8 cellular contexts compared by ENCODE assay signal in the genomic region with DNA sequence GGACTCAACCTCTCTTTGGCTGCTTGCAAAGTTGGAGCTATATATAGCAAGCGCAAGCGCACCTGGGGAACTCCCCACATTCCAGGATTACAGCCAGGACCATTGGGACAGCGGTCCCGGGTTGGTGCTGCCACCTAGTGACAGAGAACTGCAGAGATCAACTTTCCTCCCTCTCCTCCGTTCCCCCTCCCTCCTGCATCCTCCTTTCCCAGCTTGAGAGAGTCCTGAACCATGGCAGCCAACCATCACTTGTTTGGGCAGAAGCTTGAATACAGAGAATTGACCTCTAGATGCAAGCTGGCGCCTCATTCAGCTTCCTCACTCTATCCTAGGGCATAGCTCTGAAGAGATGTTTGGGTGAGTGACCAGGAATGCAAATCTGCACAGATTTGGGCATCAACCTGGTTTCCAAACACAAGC. TPM values are rescaled to one million over a fixed set of nuclear protein-coding genes. Genes with fewer than 3 reads are reported as not detected.
A peak's percentile ranks its signal among the peaks of the same experiment; 100 is the strongest.
DNase-seq lines count a peak whose midpoint lies in the region; ATAC-seq and TF ChIP-seq lines count a peak whose summit lies in the region.

No MANE protein-coding gene starts in this region.

- H3K4me3 Mint-ChIP-seq in activated naive CD4-positive, alpha-beta T cell treated with anti-CD3 and anti-CD28 coated beads, Interleukin-2, amount 10 ng/mL, durations not matched to agents 7 days and 5 days = no peak overlapping the region
- H3K4me3 Mint-ChIP-seq in osteocyte (ENCODE audit: unreplicated experiment) = no peak overlapping the region

- H3K36me3 Mint-ChIP-seq in activated naive CD4-positive, alpha-beta T cell treated with anti-CD3 and anti-CD28 coated beads, Interleukin-2, amount 10 ng/mL, durations not matched to agents 7 days and 5 days = peaks cover 3% of the 10 kb centered on the region
- no peaks in the 10 kb centered on the region for H3K36me3 Mint-ChIP-seq in osteocyte (ENCODE audit: unreplicated experiment)

- CTCF ChIA-PET in activated naive CD4-positive, alpha-beta T cell treated with anti-CD3 and anti-CD28 coated beads, Interleukin-2, amount 10 ng/mL, durations not matched to agents 7 days and 5 days (lab: Charles Lee) = interaction anchor here (0.6 to 6.5 kb wide), 27 partner anchors 9 to 257 kb away, joined by 3 to 161 read pairs (median 5); a partner anchor contains a TSS

- H3K27me3 Mint-ChIP-seq in activated naive CD4-positive, alpha-beta T cell treated with anti-CD3 and anti-CD28 coated beads, Interleukin-2, amount 10 ng/mL, durations not matched to agents 7 days and 5 days = no peaks in the 10 kb centered on the region
- peaks cover 50% of the 10 kb centered on the region for H3K27me3 Mint-ChIP-seq in osteocyte (ENCODE audit: unreplicated experiment)

- no peak for ATAC-seq in GM18858 (IDR thresholded peaks at IDR 0.05; ENCODE audit: unreplicated experiment)

- H3K4me1 Mint-ChIP-seq in activated naive CD4-positive, alpha-beta T cell treated with anti-CD3 and anti-CD28 coated beads, Interleukin-2, amount 10 ng/mL, durations not matched to agents 7 days and 5 days = peaks cover 52% of the 10 kb centered on the region
- no peaks in the 10 kb centered on the region for H3K4me1 Mint-ChIP-seq in osteocyte (ENCODE audit: unreplicated experiment)

- H3K27ac Mint-ChIP-seq in activated naive CD4-positive, alpha-beta T cell treated with anti-CD3 and anti-CD28 coated beads, Interleukin-2, amount 10 ng/mL, durations not matched to agents 7 days and 5 days = no peak overlapping the region
- no peak overlapping the region for H3K27ac Mint-ChIP-seq in osteocyte (ENCODE audit: unreplicated experiment)

- DNase-seq in NCI-H1436 (lab: John Stamatoyannopoulos, UW) = peak; percentile 28
- DNase-seq in NCI-H1436 treated with DMSO at 0.1 percent for 48 hours (lab: John Stamatoyannopoulos, UW) = no peak
- DNase-seq in HuH-7 (ENCODE audit: low spot score) = peak; percentile 87
- peak; percentile 53 for DNase-seq in OCI-M1 (lab: John Stamatoyannopoulos, UW)
- peak; percentile 56 for DNase-seq in activated naive CD4-positive, alpha-beta T cell treated with anti-CD3 and anti-CD28 coated beads, Interleukin-2, amount 10 ng/mL, durations not matched to agents 7 days and 5 days
- peak; percentile 25 for DNase-seq in globus pallidus (ENCODE audit: low spot score)
- DNase-seq in osteocyte (ENCODE audit: extremely low spot score, unreplicated experiment) = no peak

- peak; percentile 88 for TF ChIP-seq CTCF in osteocyte (IDR thresholded peaks at IDR 0.05)

- H3K9me3 Mint-ChIP-seq in activated naive CD4-positive, alpha-beta T cell treated with anti-CD3 and anti-CD28 coated beads, Interleukin-2, amount 10 ng/mL, durations not matched to agents 7 days and 5 days = peaks cover 2% of the 10 kb centered on the region
- H3K9me3 Mint-ChIP-seq in osteocyte (ENCODE audit: unreplicated experiment) = no peaks in the 10 kb centered on the region

RNA-seq across cellular contexts. Expression of a gene that starts 17.4 kb away (rescaled TPM):
- total RNA-seq in osteocyte = 0.94 and 1.2 TPM in 2 replicates

RNA-seq across cellular contexts. Expression of a gene that starts 38.8 kb away (rescaled TPM):
- not detected in 2 replicates for total RNA-seq in osteocyte

Comparison
In these comparisons a context has a peak if more than half of its experiments do, and no peak if none do; other contexts are left out.
1. DNase-seq: peak in NCI-H1436 (single experiment), HuH-7 (single experiment), OCI-M1 (single experiment), activated naive CD4-positive, alpha-beta T cell treated with anti-CD3 and anti-CD28 coated beads, Interleukin-2, amount 10 ng/mL, durations not matched to agents 7 days and 5 days (single experiment) and globus pallidus (single experiment); none in NCI-H1436 treated with DMSO at 0.1 percent for 48 hours (single experiment) and osteocyte (single experiment).